Comparison of ENCODE assay signal across 1 cellular context in genomic region chr19:531009-531752, GRCh38.
TF ChIP-seq lines count a peak whose summit lies in the region.

No MANE protein-coding gene starts in this region.

TF ChIP-seq in K562, 482 proteins besides CTCF, POLR2A, EP300 and RAD21 (continued from another document):
- TF ChIP-seq CTCFL (IDR thresholded peaks at IDR 0.05; ENCODE audit: borderline replicate concordance, insufficient read depth, low read depth, low read length, poor library complexity, severe bottlenecking) (peak; percentile 58), CREB3L1 (IDR thresholded peaks at IDR 0.05; ENCODE audit: borderline replicate concordance, low read depth) (peak; percentile 85), ADNP (tag; IDR thresholded peaks at IDR 0.05) (no peak), TAL1 (IDR thresholded peaks at IDR 0.05) (no peak), AFF4 (CRISPR knock-in tag; IDR thresholded peaks at IDR 0.05) (0 out of 2 replicates have a peak, but pooled peaks have one; percentile 77), L3MBTL2 (IDR thresholded peaks at IDR 0.05) (peak; percentile 77), CBX8 (IDR thresholded peaks at IDR 0.05; ENCODE audit: borderline replicate concordance, extremely low read depth, low read depth, low read length, poor library complexity, severe bottlenecking) (no peak), KDM5B (IDR thresholded peaks at IDR 0.05; ENCODE audit: insufficient replicate concordance, low read depth, low read length) (peak; percentile 51), TGIF2 (CRISPR knock-in tag; IDR thresholded peaks at IDR 0.05) (0 out of 2 replicates have a peak, but pooled peaks have one; percentile 69), MYC (IDR thresholded peaks at IDR 0.05; ENCODE audit: low read depth, low read length) (peak; percentile 61), MYC (CRISPR knock-in tag; IDR thresholded peaks at IDR 0.05; ENCODE audit: borderline replicate concordance, low read depth) (no peak), ZNF584 (CRISPR knock-in tag; IDR thresholded peaks at IDR 0.05; ENCODE audit: low read depth) (no peak), BRF2 (IDR thresholded peaks at IDR 0.05; ENCODE audit: borderline replicate concordance, insufficient read depth, insufficient read length) (no peak), ZNF444 (CRISPR knock-in tag; IDR thresholded peaks at IDR 0.05) (no peak), ELF2 (CRISPR knock-in tag; IDR thresholded peaks at IDR 0.05) (0 out of 2 replicates have a peak, but pooled peaks have one; percentile 31), NONO (IDR thresholded peaks at IDR 0.05; ENCODE audit: low read depth in 2 of 2, low read length in 1 of 2) (peak; percentile 52 to 60; a peak in 3 of 4 replicates), ARID3B (CRISPR knock-in tag; IDR thresholded peaks at IDR 0.05; ENCODE audit: borderline replicate concordance) (peak; percentile 9; the same call in 1 of the 2 replicates), E2F6 (IDR thresholded peaks at IDR 0.05; ENCODE audit: borderline replicate concordance in 1 of 2, extremely low read depth in 1 of 2, insufficient read depth in 1 of 2, insufficient read length in 1 of 2, low read depth in 1 of 2, low read length in 1 of 2, poor library complexity in 1 of 2, severe bottlenecking in 1 of 2) (peak in 1 of 2 experiments; percentile 69), FIP1L1 (IDR thresholded peaks at IDR 0.05; ENCODE audit: low read depth, low read length, poor library complexity, severe bottlenecking) (peak; percentile 58), HDAC1 (IDR thresholded peaks at IDR 0.05) (peak in 1 of 2 experiments; percentile 67; a peak in 2 of 4 replicates)
